ENCODE assay signal across 36 cellular contexts in the genomic region with DNA sequence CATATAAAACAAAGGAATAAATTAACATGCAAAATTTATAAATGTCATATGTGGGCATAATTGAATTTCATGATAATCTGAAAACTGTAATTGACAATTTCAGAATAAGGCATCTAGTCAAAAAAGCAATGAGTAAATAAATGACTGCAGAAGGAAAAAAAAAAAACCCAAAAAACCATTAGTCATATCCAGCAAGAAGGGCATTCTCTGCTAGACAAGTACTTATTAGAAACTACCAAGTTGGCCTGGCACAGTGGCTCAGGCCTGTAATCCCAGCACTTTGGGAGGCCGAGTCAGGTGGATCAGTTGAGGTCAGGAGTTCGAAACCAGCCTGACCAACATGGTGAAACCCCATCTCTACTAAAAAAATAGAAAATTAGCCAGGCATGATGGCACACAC.
"Had no signal": no experiment of that assay in that cellular context is flagged by ENCODE, and none has a peak within 500 bp of the region (broad histone marks: within the 10 kb centered on the region; RNA-seq: fewer than 3 reads in every experiment).

No MANE protein-coding gene starts in this region.

- H3K36me3 Mint-ChIP-seq: activated naive CD4-positive, alpha-beta T cell treated with anti-CD3 and anti-CD28 coated beads, Interleukin-2, amount 50 U/mL, for 24 hours; activated naive CD4-positive, alpha-beta T cell treated with anti-CD3 and anti-CD28 coated beads, Interleukin-2, amount 50 U/mL, for 72 hours; activated naive CD8-positive, alpha-beta T cell treated with anti-CD3 and anti-CD28 coated beads for 36 hours; activated naive CD8-positive, alpha-beta T cell treated with anti-CD3 and anti-CD28 coated beads, Interleukin-2, amount 10 ng/mL, durations not matched to agents 7 days and 5 days had no signal

- H3K4me3 Mint-ChIP-seq: activated naive CD4-positive, alpha-beta T cell treated with anti-CD3 and anti-CD28 coated beads for 36 hours; activated naive CD4-positive, alpha-beta T cell treated with anti-CD3 and anti-CD28 coated beads, Interleukin-2, amount 10 ng/mL, durations not matched to agents 7 days and 5 days; activated naive CD4-positive, alpha-beta T cell treated with anti-CD3 and anti-CD28 coated beads, Interleukin-2, amount 50 U/mL, for 24 hours; activated naive CD8-positive, alpha-beta T cell; activated naive CD8-positive, alpha-beta T cell treated with anti-CD3 and anti-CD28 coated beads for 36 hours; activated naive CD8-positive, alpha-beta T cell treated with anti-CD3 and anti-CD28 coated beads, Interleukin-2, amount 10 ng/mL, durations not matched to agents 7 days and 5 days; activated naive CD8-positive, alpha-beta T cell treated with anti-CD3 and anti-CD28 coated beads, Interleukin-2, amount 50 U/mL, for 24 hours; activated T-cell treated with anti-CD3 and anti-CD28 coated beads, Interleukin-2, amount 50 U/mL, for 24 hours; activated T-cell treated with anti-CD3 and anti-CD28 coated beads, Interleukin-2, amount 50 U/mL, for 4 hours; activated T-helper 1 cell treated with anti-CD3 and anti-CD28 coated beads, Interleukin-12 subunit alpha, Interleukin-12 subunit beta, Interleukin-2, Interleukin-4 antibody, amounts not matched to agents 30 ng/mL and 10 ng/mL and 1 ng/mL, durations not matched to agents 14 hours and 24 hours and 36 hours; brain; central memory CD8-positive, alpha-beta T cell had no signal

- H3K4me1 ChIP-seq: adrenal gland, ascending aorta, body of pancreas, breast epithelium had no signal

- H3K4me3 ChIP-seq: adrenal gland, ascending aorta, body of pancreas, breast epithelium, cardiac muscle cell had no signal

- H3K36me3 ChIP-seq: breast epithelium had no signal

- H3K9me3 Mint-ChIP-seq: activated naive CD4-positive, alpha-beta T cell treated with anti-CD3 and anti-CD28 coated beads for 36 hours; activated naive CD4-positive, alpha-beta T cell treated with anti-CD3 and anti-CD28 coated beads, Interleukin-2, amount 10 ng/mL, durations not matched to agents 7 days and 5 days; activated naive CD4-positive, alpha-beta T cell treated with anti-CD3 and anti-CD28 coated beads, Interleukin-2, amount 50 U/mL, for 24 hours; activated naive CD4-positive, alpha-beta T cell treated with anti-CD3 and anti-CD28 coated beads, Interleukin-2, amount 50 U/mL, for 72 hours; activated naive CD8-positive, alpha-beta T cell treated with anti-CD3 and anti-CD28 coated beads for 36 hours; activated naive CD8-positive, alpha-beta T cell treated with anti-CD3 and anti-CD28 coated beads, Interleukin-2, amount 10 ng/mL, durations not matched to agents 7 days and 5 days; activated naive CD8-positive, alpha-beta T cell treated with anti-CD3 and anti-CD28 coated beads, Interleukin-2, amount 50 U/mL, for 24 hours; activated T-cell treated with anti-CD3 and anti-CD28 coated beads, Interleukin-2, amount 50 U/mL, for 24 hours; activated T-cell treated with anti-CD3 and anti-CD28 coated beads, Interleukin-2, amount 50 U/mL, for 4 hours; activated T-helper 1 cell treated with anti-CD3 and anti-CD28 coated beads, Interleukin-12 subunit alpha, Interleukin-12 subunit beta, Interleukin-2, Interleukin-4 antibody, amounts not matched to agents 30 ng/mL and 10 ng/mL and 1 ng/mL, durations not matched to agents 14 hours and 24 hours and 36 hours; activated T-helper 2 cell treated with anti-CD3 and anti-CD28 coated beads, Interferon-gamma antibody, Interleukin-2, Interleukin-4, amounts not matched to agents 10 μg/mL and 5 μg/mL and 100 μg/mL, durations not matched to agents 14 hours and 24 hours and 36 hours; brain; central memory CD8-positive, alpha-beta T cell had no signal

- H3K27ac Mint-ChIP-seq: activated naive CD4-positive, alpha-beta T cell treated with anti-CD3 and anti-CD28 coated beads for 36 hours; activated naive CD4-positive, alpha-beta T cell treated with anti-CD3 and anti-CD28 coated beads, Interleukin-2, amount 10 ng/mL, durations not matched to agents 7 days and 5 days; activated naive CD4-positive, alpha-beta T cell treated with anti-CD3 and anti-CD28 coated beads, Interleukin-2, amount 50 U/mL, for 24 hours; activated naive CD4-positive, alpha-beta T cell treated with anti-CD3 and anti-CD28 coated beads, Interleukin-2, amount 50 U/mL, for 72 hours; activated naive CD8-positive, alpha-beta T cell; activated naive CD8-positive, alpha-beta T cell treated with anti-CD3 and anti-CD28 coated beads for 36 hours; activated naive CD8-positive, alpha-beta T cell treated with anti-CD3 and anti-CD28 coated beads, Interleukin-2, amount 10 ng/mL, durations not matched to agents 7 days and 5 days; activated naive CD8-positive, alpha-beta T cell treated with anti-CD3 and anti-CD28 coated beads, Interleukin-2, amount 50 U/mL, for 24 hours; activated T-cell treated with anti-CD3 and anti-CD28 coated beads, Interleukin-2, amount 50 U/mL, for 24 hours; activated T-helper 1 cell treated with anti-CD3 and anti-CD28 coated beads, Interleukin-12 subunit alpha, Interleukin-12 subunit beta, Interleukin-2, Interleukin-4 antibody, amounts not matched to agents 30 ng/mL and 10 ng/mL and 1 ng/mL, durations not matched to agents 14 hours and 24 hours and 36 hours; activated T-helper 2 cell treated with anti-CD3 and anti-CD28 coated beads, Interferon-gamma antibody, Interleukin-2, Interleukin-4, amounts not matched to agents 10 μg/mL and 5 μg/mL and 100 μg/mL, durations not matched to agents 14 hours and 24 hours and 36 hours; brain had no signal

- H3K27ac ChIP-seq: adrenal gland, ascending aorta, body of pancreas, brain microvascular endothelial cell, breast epithelium, cardiac muscle cell had no signal

- H3K4me1 Mint-ChIP-seq: activated naive CD4-positive, alpha-beta T cell treated with anti-CD3 and anti-CD28 coated beads, Interleukin-2, amount 10 ng/mL, durations not matched to agents 7 days and 5 days; activated naive CD4-positive, alpha-beta T cell treated with anti-CD3 and anti-CD28 coated beads, Interleukin-2, amount 50 U/mL, for 24 hours; activated naive CD8-positive, alpha-beta T cell treated with anti-CD3 and anti-CD28 coated beads for 36 hours; activated naive CD8-positive, alpha-beta T cell treated with anti-CD3 and anti-CD28 coated beads, Interleukin-2, amount 10 ng/mL, durations not matched to agents 7 days and 5 days; activated naive CD8-positive, alpha-beta T cell treated with anti-CD3 and anti-CD28 coated beads, Interleukin-2, amount 50 U/mL, for 24 hours; brain; central memory CD8-positive, alpha-beta T cell had no signal

- DNase-seq: activated effector memory CD4-positive, alpha-beta T cell treated with anti-CD3 and anti-CD28 coated beads, Interleukin-2, amount 50 U/mL, for 16 hours; activated effector memory CD4-positive, alpha-beta T cell treated with Interleukin-2 at 50 U/mL for 16 hours; activated gamma-delta T cell; activated gamma-delta T cell treated with Interleukin-2 at 50 U/mL for 16 hours; activated naive CD4-positive, alpha-beta T cell; activated naive CD4-positive, alpha-beta T cell treated with anti-CD3 and anti-CD28 coated beads for 36 hours; activated naive CD4-positive, alpha-beta T cell treated with anti-CD3 and anti-CD28 coated beads, Interleukin-2, amount 10 ng/mL, durations not matched to agents 7 days and 5 days; activated naive CD4-positive, alpha-beta T cell treated with anti-CD3 and anti-CD28 coated beads, Interleukin-2, amount 50 U/mL, for 16 hours; activated naive CD4-positive, alpha-beta T cell treated with Interleukin-2 at 50 U/mL for 16 hours; activated naive CD8-positive, alpha-beta T cell treated with anti-CD3 and anti-CD28 coated beads for 36 hours; activated naive CD8-positive, alpha-beta T cell treated with anti-CD3 and anti-CD28 coated beads, Interleukin-2, amount 10 ng/mL, durations not matched to agents 7 days and 5 days; activated naive CD8-positive, alpha-beta T cell treated with anti-CD3 and anti-CD28 coated beads, Interleukin-2, amount 50 U/mL, for 24 hours; activated T-cell treated with anti-CD3 and anti-CD28 coated beads for 4 hours; activated T-cell treated with anti-CD3 and anti-CD28 coated beads, Interleukin-2, amount 50 U/mL, for 1 hour; activated T-cell treated with anti-CD3 and anti-CD28 coated beads, Interleukin-2, amount 50 U/mL, for 24 hours; activated T-cell treated with anti-CD3 and anti-CD28 coated beads, Interleukin-2, amount 50 U/mL, for 4 hours; adrenal gland; amniotic stem cell; amygdala; anterior cingulate cortex; aorta; body of pancreas; brain microvascular endothelial cell; caudate nucleus; central memory CD4-positive, alpha-beta T cell; cerebellar nuclear complex had no signal

- H3K9me3 ChIP-seq: adrenal gland, ascending aorta, body of pancreas, breast epithelium had no signal

- ATAC-seq: activated naive CD8-positive, alpha-beta T cell treated with anti-CD3 and anti-CD28 coated beads, Interleukin-2, amount 50 U/mL, for 24 hours; activated T-cell treated with anti-CD3 and anti-CD28 coated beads, Interleukin-2, amount 50 U/mL, for 4 hours; body of pancreas had no signal

- H3K27me3 ChIP-seq: adrenal gland, ascending aorta, body of pancreas, brain microvascular endothelial cell, breast epithelium, cardiac muscle cell had no signal

- H3K27me3 Mint-ChIP-seq: activated naive CD4-positive, alpha-beta T cell treated with anti-CD3 and anti-CD28 coated beads, Interleukin-2, amount 10 ng/mL, durations not matched to agents 7 days and 5 days; activated naive CD4-positive, alpha-beta T cell treated with anti-CD3 and anti-CD28 coated beads, Interleukin-2, amount 50 U/mL, for 24 hours; activated naive CD8-positive, alpha-beta T cell; activated naive CD8-positive, alpha-beta T cell treated with anti-CD3 and anti-CD28 coated beads for 36 hours; activated naive CD8-positive, alpha-beta T cell treated with anti-CD3 and anti-CD28 coated beads, Interleukin-2, amount 10 ng/mL, durations not matched to agents 7 days and 5 days; activated naive CD8-positive, alpha-beta T cell treated with anti-CD3 and anti-CD28 coated beads, Interleukin-2, amount 50 U/mL, for 24 hours; activated T-cell treated with anti-CD3 and anti-CD28 coated beads, Interleukin-2, amount 50 U/mL, for 24 hours; brain; central memory CD8-positive, alpha-beta T cell had no signal
